In genomic region chr2:97736185-97736584, GRCh38 we compare ENCODE assay signal across 13 cellular contexts. TPM values are rescaled to one million over a fixed set of nuclear protein-coding genes. Genes with fewer than 3 reads are reported as not detected.
"Had no signal": no experiment of that assay in that cellular context is flagged by ENCODE, and none has a peak within 500 bp of the region (broad histone marks: within the 10 kb centered on the region; RNA-seq: fewer than 3 reads in every experiment).

No MANE protein-coding gene starts in this region.

- H3K27me3 ChIP-seq: transverse colon had no signal

- ATAC-seq: esophagus mucosa, left lobe of liver had no signal

- DNase-seq: activated CD4-positive, CD25-positive, alpha-beta regulatory T cell treated with anti-CD3 and anti-CD28 coated beads, Interleukin-2, amount 50 U/mL, for 72 hours; activated CD8-positive, alpha-beta memory T cell treated with anti-CD3 and anti-CD28 coated beads for 24 hours; activated naive CD4-positive, alpha-beta T cell treated with Interleukin-2 at 50 U/mL for 16 hours; amniotic stem cell; caudate nucleus; occipital lobe; stimulated activated CD4-positive, alpha-beta T cell treated with anti-CD3 and anti-CD28 coated beads, Interleukin-2, amount 100 ng/mL, for 48 hours; stimulated activated naive CD4-positive, alpha-beta T cell; SW 1271; transverse colon had no signal

- H3K9me3 ChIP-seq: transverse colon had no signal

- H3K27ac ChIP-seq: transverse colon had no signal

- H3K4me3 ChIP-seq: transverse colon had no signal

- H3K36me3 ChIP-seq: transverse colon had no signal

RNA-seq across cellular contexts. Expression of gene ZAP70, which starts 22.8 kb away (rescaled TPM):
- total RNA-seq: lung microvascular endothelial cell had no signal
